Comparison of ENCODE assay signal across 29 cellular contexts in genomic region chr2:190213441-190214335, GRCh38.
A peak's percentile ranks its signal among the peaks of the same experiment; 100 is the strongest.
DNase-seq lines count a peak whose midpoint lies in the region; ATAC-seq and TF ChIP-seq lines count a peak whose summit lies in the region.
"Had no signal": no experiment of that assay in that cellular context is flagged by ENCODE, and none has a peak within 500 bp of the region (broad histone marks: within the 10 kb centered on the region; RNA-seq: fewer than 3 reads in every experiment).

No MANE protein-coding gene starts in this region.

- 93 to 96% methylated on average over 19 of the region's 19 CpGs for WGBS in GM23248 (ENCODE audit: low coverage in 1 of 2, low lambda C conversion rate in 2 of 2, missing lambda C conversion rate in 2 of 2), 2 experiments

- no peak overlapping the region for H3K9ac ChIP-seq in GM23248
- H3K9ac ChIP-seq: BLaER1 treated with 17β-estradiol and CSF1 and Interleukin-3, amounts not matched to agents 10 nM and 100 nM; KMS-11 had no signal

- H2AFZ ChIP-seq in GM23248 = no peak overlapping the region
- H2AFZ ChIP-seq in osteoblast (ENCODE audit: low read length) = no peak overlapping the region

- H3K9me2 ChIP-seq in GM23248 (ENCODE audit: insufficient read depth) = no peaks in the 10 kb centered on the region

- no peak overlapping the region for H3K4me3 ChIP-seq in GM23248
- no peak overlapping the region for H3K4me3 ChIP-seq in osteoblast (ENCODE audit: insufficient read depth, low read length)
- H3K4me3 ChIP-seq: BLaER1 treated with 17β-estradiol and CSF1 and Interleukin-3, amounts not matched to agents 10 nM and 100 nM; thyroid gland had no signal

- 0 out of 2 replicates have a peak overlapping the region, but pooled peaks have one; percentile 0 for H3K27ac ChIP-seq in GM23248
- peak overlapping the region; percentile 71 for H3K27ac ChIP-seq in osteoblast (ENCODE audit: low read depth, low read length)
- H3K27ac ChIP-seq: BLaER1 treated with 17β-estradiol and CSF1 and Interleukin-3, amounts not matched to agents 10 nM and 100 nM; KMS-11; thyroid gland had no signal

- H3K4me1 ChIP-seq in GM23248 (ENCODE audit: insufficient read depth) = peaks cover 23% of the 10 kb centered on the region
- H3K4me1 ChIP-seq in osteoblast (ENCODE audit: insufficient read depth, low read length) = peaks cover 45% of the 10 kb centered on the region

- DNase-seq in GM23248 (peak; percentile 2), amniotic epithelial cell (ENCODE audit: low read depth) (peak; percentile 35), left ventricle myocardium superior (peak; percentile 50), osteoblast (ENCODE audit: insufficient read length, low spot score, missing footprints) (no peak), HPDE6-E6E7 (ENCODE audit: extremely low spot score) (no peak), NCI-H345 treated with DMSO at 0.1 percent for 48 hours (lab: John Stamatoyannopoulos, UW; ENCODE audit: unreplicated experiment) (no peak), SW 1271 (lab: John Stamatoyannopoulos, UW) (no peak)
- DNase-seq: activated CD4-positive, alpha-beta T cell treated with anti-CD3 and anti-CD28 coated beads for 1 hour; activated CD8-positive, alpha-beta T cell treated with anti-CD3 and anti-CD28 coated beads for 36 hours; activated effector memory CD4-positive, alpha-beta T cell treated with anti-CD3 and anti-CD28 coated beads, Interleukin-2, amount 50 U/mL, for 16 hours; activated naive CD8-positive, alpha-beta T cell treated with anti-CD3 and anti-CD28 coated beads, Interleukin-2, amount 50 U/mL, for 24 hours; activated T-cell treated with anti-CD3 and anti-CD28 coated beads for 4 hours; COR-L47; DMS79; GDM1; kidney; mammary epithelial cell; MM.1S; NCI-H1417; NCI-H2081; NCI-H226; NCI-H774; small intestine; stimulated activated naive CD8-positive, alpha-beta T cell treated with anti-CD3 and anti-CD28 coated beads, Interleukin-15, amount 100 ng/mL, for 72 hours; thyroid gland had no signal

- ATAC-seq in left ventricle myocardium superior (no peak), HG03354 (IDR thresholded peaks at IDR 0.05; ENCODE audit: poor library complexity, severe bottlenecking, unreplicated experiment) (no peak)
- ATAC-seq: activated CD8-positive, alpha-beta T cell treated with anti-CD3 and anti-CD28 coated beads for 36 hours; activated naive CD8-positive, alpha-beta T cell treated with anti-CD3 and anti-CD28 coated beads, Interleukin-2, amount 50 U/mL, for 24 hours; HCT116; stimulated activated naive CD8-positive, alpha-beta T cell treated with anti-CD3 and anti-CD28 coated beads, Interleukin-15, amount 100 ng/mL, for 72 hours had no signal

- in situ Hi-C loops in GM23248 (cut with MboI) = no loop called here

- no peaks in the 10 kb centered on the region for H3K79me2 ChIP-seq in GM23248 (ENCODE audit: insufficient read depth)
- no peaks in the 10 kb centered on the region for H3K79me2 ChIP-seq in osteoblast (ENCODE audit: insufficient read depth, low read length)

- H4K20me1 ChIP-seq in GM23248 (ENCODE audit: insufficient read depth) (no peaks in the 10 kb centered on the region), osteoblast (ENCODE audit: insufficient read depth, low read length) (no peaks in the 10 kb centered on the region)
- H4K20me1 ChIP-seq: BLaER1 treated with 17β-estradiol and CSF1 and Interleukin-3, amounts not matched to agents 10 nM and 100 nM had no signal

- peaks cover 16% of the 10 kb centered on the region; the same call in 1 of the 2 replicates for H3F3A ChIP-seq in GM23248 (ENCODE audit: insufficient read depth)

- no peak for TF ChIP-seq CTCF in osteoblast (IDR thresholded peaks at IDR 0.05; ENCODE audit: extremely low read depth, low read depth, low read length)

- H3K4me2 ChIP-seq in GM23248 (ENCODE audit: unreplicated experiment) (no peak overlapping the region), osteoblast (ENCODE audit: insufficient read depth, low read length) (peak overlapping the region; percentile 65)
- H3K4me2 ChIP-seq: BLaER1 treated with 17β-estradiol and CSF1 and Interleukin-3, amounts not matched to agents 10 nM and 100 nM; KMS-11 had no signal

- intact Hi-C loops in left ventricle myocardium superior (cut with micrococcal nuclease) = no loop called here

- H3K9me3 ChIP-seq in GM23248 (ENCODE audit: low read depth) (no peaks in the 10 kb centered on the region), osteoblast (ENCODE audit: low read depth, low read length) (no peaks in the 10 kb centered on the region)
- H3K9me3 ChIP-seq: BLaER1 treated with 17β-estradiol and CSF1 and Interleukin-3, amounts not matched to agents 10 nM and 100 nM; thyroid gland had no signal

- H3K36me3 ChIP-seq in GM23248 (ENCODE audit: low read depth) = no peaks in the 10 kb centered on the region
- no peaks in the 10 kb centered on the region for H3K36me3 ChIP-seq in osteoblast (ENCODE audit: insufficient read depth, low read length)
- H3K36me3 ChIP-seq: thyroid gland had no signal

- H3K27me3 ChIP-seq in GM23248 (replicated peaks; ENCODE audit: insufficient read depth) (no peaks in the 10 kb centered on the region), osteoblast (ENCODE audit: insufficient read depth, low read length) (no peaks in the 10 kb centered on the region)
- H3K27me3 ChIP-seq: BLaER1 treated with 17β-estradiol and CSF1 and Interleukin-3, amounts not matched to agents 10 nM and 100 nM; thyroid gland had no signal

Comparison
In these comparisons a context has a peak if more than half of its experiments do, and no peak if none do; other contexts are left out.
1. DNase-seq: peak in GM23248 (single experiment), amniotic epithelial cell (single experiment) and left ventricle myocardium superior (single experiment); none in osteoblast (single experiment), HPDE6-E6E7 (single experiment), NCI-H345 treated with DMSO at 0.1 percent for 48 hours (single experiment) and SW 1271 (0 of 2).